16 cellular contexts compared by ENCODE assay signal in genomic region chr7:84175461-84175860, GRCh38. TPM values are rescaled to one million over a fixed set of nuclear protein-coding genes. Genes with fewer than 3 reads are reported as not detected.
DNase-seq lines count a peak whose midpoint lies in the region; ATAC-seq, FAIRE-seq and TF ChIP-seq lines count a peak whose summit lies in the region.
"Had no signal": no experiment of that assay in that cellular context is flagged by ENCODE, and none has a peak within 500 bp of the region (broad histone marks: within the 10 kb centered on the region; RNA-seq: fewer than 3 reads in every experiment).

No MANE protein-coding gene starts in this region.

- H2AK9ac ChIP-seq in IMR-90 (replicated peaks; ENCODE audit: low read depth, low read length, poor library complexity) = no peak overlapping the region

- no peak for FAIRE-seq in astrocyte (lab: Jason Lieb, UNC)
- no peak for FAIRE-seq in frontal cortex (lab: Jason Lieb, UNC)
- FAIRE-seq: D721Med, K562 had no signal

- 0 out of 2 replicates have a peak overlapping the region, but pooled peaks have one; percentile 19 for H3K4ac ChIP-seq in IMR-90 (ENCODE audit: low read depth, low read length)

- H3K36me3 Mint-ChIP-seq in astrocyte (ENCODE audit: low read depth, unreplicated experiment) (peaks cover 9% of the 10 kb centered on the region), mesothelial cell of epicardium (peaks cover 9% of the 10 kb centered on the region)
- H3K36me3 Mint-ChIP-seq: CD14-positive monocyte; CD8-positive, alpha-beta T cell had no signal

- H3K27ac Mint-ChIP-seq in astrocyte (ENCODE audit: unreplicated experiment) (no peak overlapping the region), mesothelial cell of epicardium (peak overlapping the region; percentile 81)
- H3K27ac Mint-ChIP-seq: CD14-positive monocyte; CD8-positive, alpha-beta T cell; GM23338; H9 had no signal

- H3K79me2 ChIP-seq in astrocyte (ENCODE audit: insufficient read depth, low read length) = peaks cover 11% of the 10 kb centered on the region

- H3K27ac ChIP-seq in IMR-90 (ENCODE audit: insufficient read depth, low read length) (no peak overlapping the region), astrocyte (ENCODE audit: low read depth, low read length) (no peak overlapping the region)

- H3K9ac ChIP-seq in IMR-90 (ENCODE audit: low read depth, low read length) (no peak overlapping the region), astrocyte (ENCODE audit: low read length) (no peak overlapping the region)

- intact Hi-C loops in IMR-90 (cut with micrococcal nuclease) = loop anchor here (5.0 kb wide), 1 partner anchor 168 kb away; no protein-coding TSS in a partner anchor

- H4K20me1 ChIP-seq in IMR-90 (ENCODE audit: insufficient read depth, low read length) (peaks cover 10% of the 10 kb centered on the region), astrocyte (ENCODE audit: insufficient read depth, low read length) (no peaks in the 10 kb centered on the region)

- no peak overlapping the region for H2BK20ac ChIP-seq in IMR-90 (ENCODE audit: low read depth, low read length)

- H3K36me3 ChIP-seq in IMR-90 (ENCODE audit: control insufficient read depth, insufficient read depth, low read length) (peaks cover 9% of the 10 kb centered on the region), astrocyte (ENCODE audit: insufficient read depth, low read length) (no peaks in the 10 kb centered on the region)

- dilution Hi-C loops in IMR-90 (cut with HindIII; ENCODE audit: low sequenced_read_pairs, unreplicated experiment) = no loop called here

- no TSS peak for BruUV-seq in IMR-90 (replicated peaks; lab: Mats Ljungman, UMichigan)

- H3K9me3 Mint-ChIP-seq in astrocyte (ENCODE audit: unreplicated experiment) (peaks cover 4% of the 10 kb centered on the region), mesothelial cell of epicardium (no peaks in the 10 kb centered on the region)
- H3K9me3 Mint-ChIP-seq: CD8-positive, alpha-beta T cell had no signal

- H3K56ac ChIP-seq in IMR-90 (ENCODE audit: extremely low read depth, insufficient read depth, low read length) = no peak overlapping the region

- POLR2A ChIA-PET in IMR-90 (lab: Charles Lee; ENCODE audit: unreplicated experiment) = no interaction called here

- no peak for ATAC-seq in IMR-90 (ENCODE audit: low read depth)
- no peak for ATAC-seq in GM19395 (IDR thresholded peaks at IDR 0.05; ENCODE audit: unreplicated experiment)
- ATAC-seq: CD8-positive, alpha-beta T cell; GM23338; K562 had no signal

- H3K9me1 ChIP-seq in IMR-90 (ENCODE audit: insufficient read depth, low read length) = peaks cover 5% of the 10 kb centered on the region

- no peak overlapping the region for H2BK15ac ChIP-seq in IMR-90 (ENCODE audit: low read depth, low read length)

- CTCF ChIA-PET in IMR-90 (lab: Yijun Ruan, JAX) = no interaction called here

- H3K27me3 Mint-ChIP-seq in astrocyte (ENCODE audit: low read depth, unreplicated experiment) (no peaks in the 10 kb centered on the region), mesothelial cell of epicardium (ENCODE audit: low read depth) (no peaks in the 10 kb centered on the region)

- no peak for TF ChIP-seq CTCF in IMR-90 (conservative IDR thresholded peaks at IDR 0.05; ENCODE audit: low read depth, low read length)
- TF ChIP-seq CTCF in astrocyte (IDR thresholded peaks at IDR 0.05; ENCODE audit: insufficient read depth, low read depth, low read length) = no peak
- TF ChIP-seq CTCF in mesothelial cell of epicardium (IDR thresholded peaks at IDR 0.05; ENCODE audit: unreplicated experiment) = no peak

- H2BK120ac ChIP-seq in IMR-90 (ENCODE audit: low read depth, low read length) = no peak overlapping the region

- 0 out of 4 replicates have a peak overlapping the region, but pooled peaks of 1 of the 2 experiments have one; percentile 4 for H4K8ac ChIP-seq in IMR-90 (ENCODE audit: low read depth in 2 of 2, low read length in 2 of 2)

- TF ChIP-seq POLR2A in IMR-90 (IDR thresholded peaks at IDR 0.05; ENCODE audit: low read depth, low read length) = no peak

- DNase-seq in IMR-90 = no peak
- peak; percentile 63 for DNase-seq in NCI-H226
- peak; percentile 54 for DNase-seq in astrocyte (ENCODE audit: low read depth)
- DNase-seq in mesothelial cell of epicardium (ENCODE audit: low spot score in 2 of 2, unreplicated experiment in 2 of 2) = no peak
- no peak for DNase-seq in HPDE6-E6E7 (ENCODE audit: extremely low spot score)
- DNase-seq in frontal cortex (ENCODE audit: low spot score in 2 of 2) = no peak
- DNase-seq: CD8-positive, alpha-beta T cell; COR-L47; DMS53; GF-D8; H9 had no signal

- in situ Hi-C loops in IMR-90 (cut with MboI; ENCODE audit: low sequenced_read_pairs) = no loop called here

- no peak overlapping the region for H3K18ac ChIP-seq in IMR-90 (ENCODE audit: low read depth, low read length)

- no CpG with 5 or more reads among the region's 2 CpGs for WGBS in IMR-90 (ENCODE audit: extremely low coverage in 2 of 2, insufficient read length in 1 of 2), 2 experiments

- H3K4me3 ChIP-seq in IMR-90 (ENCODE audit: insufficient read depth, low read depth, low read length) (no peak overlapping the region), astrocyte (ENCODE audit: insufficient read depth, low read depth, low read length) (no peak overlapping the region)
- H3K4me3 ChIP-seq: GM23338, K562 had no signal

- H3K27me3 ChIP-seq in IMR-90 (ENCODE audit: control insufficient read depth, insufficient read depth, low read length) (no peaks in the 10 kb centered on the region), astrocyte (ENCODE audit: insufficient read depth, low read length) (no peaks in the 10 kb centered on the region)

- peaks cover 4% of the 10 kb centered on the region for H3K9me3 ChIP-seq in IMR-90 (ENCODE audit: control insufficient read depth, insufficient read depth, low read length)
- H3K9me3 ChIP-seq in astrocyte (ENCODE audit: insufficient read depth, low read depth, low read length) = peaks cover 7% of the 10 kb centered on the region

- no peak overlapping the region for H3K4me3 Mint-ChIP-seq in astrocyte (ENCODE audit: unreplicated experiment)
- no peak overlapping the region for H3K4me3 Mint-ChIP-seq in mesothelial cell of epicardium
- H3K4me3 Mint-ChIP-seq: CD14-positive monocyte; CD8-positive, alpha-beta T cell; GM23338; H9 had no signal

- no peak for TF ChIP-seq RAD21 in IMR-90 (IDR thresholded peaks at IDR 0.05; ENCODE audit: low read length)

- 0 out of 2 replicates have a peak overlapping the region, but pooled peaks have one; percentile 50 for H3K14ac ChIP-seq in IMR-90 (replicated peaks; ENCODE audit: low read depth, low read length)

- H3K79me1 ChIP-seq in IMR-90 (ENCODE audit: low read depth in 1 of 2, low read length in 2 of 2) = peaks cover 9 to 52% of the 10 kb centered on the region in 2 experiments; a peak in 3 of 4 replicates

- no peak overlapping the region for H2AFZ ChIP-seq in IMR-90 (replicated peaks; ENCODE audit: low read length, poor library complexity)
- no peak overlapping the region for H2AFZ ChIP-seq in astrocyte (ENCODE audit: low read depth, low read length)
- H2AFZ ChIP-seq: GM23338 had no signal

- no peak overlapping the region for H4K5ac ChIP-seq in IMR-90 (ENCODE audit: low read depth, low read length)

- H4K91ac ChIP-seq in IMR-90 (ENCODE audit: insufficient read depth, low read depth, low read length) = no peak overlapping the region; the same call in 1 of the 2 replicates

- no peak overlapping the region for H2BK5ac ChIP-seq in IMR-90 (ENCODE audit: low read depth, low read length, poor library complexity, severe bottlenecking)

- 0 out of 2 replicates have a peak overlapping the region, but pooled peaks have one; percentile 53 for H3K23ac ChIP-seq in IMR-90 (ENCODE audit: low read depth, low read length)

- H3K4me2 ChIP-seq in IMR-90 (ENCODE audit: low read depth, low read length) (no peak overlapping the region), astrocyte (ENCODE audit: low read length) (no peak overlapping the region)
- H3K4me2 ChIP-seq: GM23338 had no signal

- no peak overlapping the region for H2AK5ac ChIP-seq in IMR-90 (ENCODE audit: low read depth, low read length)

- H3K4me1 Mint-ChIP-seq in astrocyte (ENCODE audit: low read depth, unreplicated experiment) (peaks cover 4% of the 10 kb centered on the region), mesothelial cell of epicardium (peaks cover 18% of the 10 kb centered on the region)
- H3K4me1 Mint-ChIP-seq: CD14-positive monocyte had no signal

- H3K4me1 ChIP-seq in IMR-90 (ENCODE audit: control insufficient read depth, insufficient read depth, low read length) = no peaks in the 10 kb centered on the region; the same call in 1 of the 2 replicates
- H3K4me1 ChIP-seq in astrocyte (ENCODE audit: insufficient read depth, low read length) = no peaks in the 10 kb centered on the region

TF ChIP-seq in IMR-90, 13 proteins besides CTCF, POLR2A, EP300 and RAD21:
- no peak for TF ChIP-seq FOS (IDR thresholded peaks at IDR 0.05; ENCODE audit: low read depth, low read length)
- no peak for TF ChIP-seq MAZ (IDR thresholded peaks at IDR 0.05; ENCODE audit: borderline replicate concordance, low read depth, low read length)
- no peak for TF ChIP-seq MAFK (IDR thresholded peaks at IDR 0.05; ENCODE audit: low read depth, low read length)
- no peak for TF ChIP-seq MXI1 (IDR thresholded peaks at IDR 0.05; ENCODE audit: borderline replicate concordance, low read depth, low read length)
- no peak for TF ChIP-seq SMC3 (IDR thresholded peaks at IDR 0.05; ENCODE audit: low read depth, low read length)
- TF ChIP-seq CHD1 (IDR thresholded peaks at IDR 0.05; ENCODE audit: low read depth, low read length) = no peak
- TF ChIP-seq RCOR1 (IDR thresholded peaks at IDR 0.05; ENCODE audit: insufficient replicate concordance, low read length) = no peak
- TF ChIP-seq USF2 (IDR thresholded peaks at IDR 0.05; ENCODE audit: low read depth, low read length) = no peak
- no peak for TF ChIP-seq CEBPB (IDR thresholded peaks at IDR 0.05; ENCODE audit: low read depth, low read length)
- TF ChIP-seq NFE2L2 (IDR thresholded peaks at IDR 0.05; ENCODE audit: low read depth, low read length) = no peak
- TF ChIP-seq BHLHE40 (IDR thresholded peaks at IDR 0.05; ENCODE audit: low read depth, low read length) = no peak

RNA-seq across cellular contexts. Expression of gene SEMA3A, which starts 19.1 kb away (rescaled TPM):
- total RNA-seq in IMR-90 (2012; rRNA removed) (187 and 213 TPM in 2 replicates), astrocyte (22.0 and 31.3 TPM in 2 replicates), mesothelial cell of epicardium (43.4 to 50.4 TPM (median 44.4 TPM) in 3 replicates), frontal cortex (33.0 TPM)
- polyA plus RNA-seq in IMR-90 (2012; rRNA removed) = 27.0 and 31.2 TPM in 2 replicates
- polyA plus RNA-seq in IMR-90 (2012; cell fraction: cytosol; rRNA removed) = 4.9 and 6.8 TPM in 2 replicates
- polyA plus RNA-seq in IMR-90 (2012; cell fraction: nucleus; rRNA removed; ENCODE audit: low replicate concordance) = 2.4 and 22.8 TPM in 2 replicates
- polyA plus RNA-seq: CD14-positive monocyte had no signal

Comparison
In these comparisons a context has a peak if more than half of its experiments do, and no peak if none do; other contexts are left out.
1. DNase-seq: peak in NCI-H226 (single experiment) and astrocyte (single experiment); none in IMR-90 (single experiment), mesothelial cell of epicardium (0 of 2), HPDE6-E6E7 (single experiment) and frontal cortex (0 of 2).